In the genomic region with DNA sequence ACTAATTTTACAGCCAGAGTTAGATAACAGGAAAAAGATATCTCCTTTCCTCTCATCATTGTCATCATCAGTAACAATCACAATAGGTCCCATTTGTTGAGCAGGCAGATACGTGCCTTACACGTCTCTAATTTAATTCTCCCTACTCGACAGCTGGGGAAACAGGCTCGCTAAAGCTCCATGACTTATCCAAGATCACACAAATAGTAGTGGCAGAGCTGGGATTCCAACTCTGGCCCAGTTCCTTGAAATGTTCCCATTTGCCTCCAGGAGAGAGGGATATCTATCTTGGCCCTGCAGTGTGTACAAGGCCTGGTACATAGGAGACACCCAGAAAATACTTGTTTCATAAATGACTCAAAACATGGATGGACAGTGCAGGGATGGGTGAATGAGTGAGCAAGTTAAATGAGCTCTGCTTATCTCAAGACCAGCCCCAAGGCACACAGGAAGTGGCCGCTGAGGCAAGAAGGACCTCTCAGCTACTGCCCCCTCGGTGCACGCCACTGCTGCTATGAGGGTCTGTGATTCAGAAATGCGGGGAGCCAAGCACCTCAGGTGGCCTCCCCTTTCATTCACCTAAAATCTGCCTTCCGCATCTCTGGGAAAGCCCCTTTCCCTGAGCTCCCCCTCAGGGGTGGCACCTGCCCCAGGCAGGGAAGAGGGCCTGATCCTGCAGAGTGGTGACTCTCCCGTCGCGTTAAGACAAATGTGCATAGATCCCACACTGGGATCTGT, we compare ENCODE assay signal across 11 cellular contexts. TPM values are rescaled to one million over a fixed set of nuclear protein-coding genes. Genes with fewer than 3 reads are reported as not detected.
DNase-seq lines count a peak whose midpoint lies in the region; ATAC-seq and TF ChIP-seq lines count a peak whose summit lies in the region.
"Had no signal": no experiment of that assay in that cellular context is flagged by ENCODE, and none has a peak within 500 bp of the region (broad histone marks: within the 10 kb centered on the region; RNA-seq: fewer than 3 reads in every experiment).

No MANE protein-coding gene starts in this region.

- peaks cover 75% of the 10 kb centered on the region for H3K27me3 Mint-ChIP-seq in stimulated activated naive CD8-positive, alpha-beta T cell treated with anti-CD3 and anti-CD28 coated beads, Interleukin-15, amount 100 ng/mL, for 72 hours
- H3K27me3 Mint-ChIP-seq in activated B cell treated with CpG ODN at 0.5 μM for 24 hours: peaks cover 34% of the 10 kb centered on the region

- WGBS in mesendoderm (ENCODE audit: extremely low coverage, insufficient coverage, low lambda C conversion rate): no CpG with 5 or more reads among the region's 12 CpGs

- H3K36me3 ChIP-seq in mesendoderm (ENCODE audit: control insufficient read depth, insufficient read depth, low read length): no peaks in the 10 kb centered on the region

- H2BK15ac ChIP-seq in mesendoderm (replicated peaks; ENCODE audit: low read depth): no peak overlapping the region

- no peak overlapping the region for H3K4me3 Mint-ChIP-seq in stimulated activated naive CD8-positive, alpha-beta T cell treated with anti-CD3 and anti-CD28 coated beads, Interleukin-15, amount 100 ng/mL, for 72 hours
- no peak overlapping the region for H3K4me3 Mint-ChIP-seq in activated B cell treated with CpG ODN at 0.5 μM for 24 hours

- H2AK5ac ChIP-seq in mesendoderm (ENCODE audit: low read length): no peak overlapping the region

- H3K4ac ChIP-seq in mesendoderm (ENCODE audit: low read depth, low read length): no peak overlapping the region

- POLR2A ChIA-PET in activated B cell treated with CpG ODN at 0.5 μM for 24 hours (lab: Charles Lee): no interaction called here

- peaks cover 2% of the 10 kb centered on the region for H3K27me3 ChIP-seq in mesendoderm (ENCODE audit: insufficient read depth, low read length, poor library complexity)

- H4K8ac ChIP-seq in mesendoderm (ENCODE audit: low read depth, low read length): no peak overlapping the region

- H3K4me3 ChIP-seq in mesendoderm (ENCODE audit: low read length): no peak overlapping the region

- H3K4me1 ChIP-seq in mesendoderm (ENCODE audit: control insufficient read depth, low read depth, low read length): peaks cover 3% of the 10 kb centered on the region

- no peaks in the 10 kb centered on the region for H3K79me1 ChIP-seq in mesendoderm (ENCODE audit: low read length)

- H3K36me3 Mint-ChIP-seq in activated B cell treated with CpG ODN at 0.5 μM for 24 hours (ENCODE audit: low read depth): no peaks in the 10 kb centered on the region

- CTCF ChIA-PET in activated B cell treated with CpG ODN at 0.5 μM for 24 hours (lab: Charles Lee): interaction anchor here (0.9 to 1.8 kb wide), 4 partner anchors 12 to 307 kb away, joined by 3 to 8 read pairs (median 6); no protein-coding TSS in a partner anchor

- peaks cover 62% of the 10 kb centered on the region for H3K4me1 Mint-ChIP-seq in stimulated activated naive CD8-positive, alpha-beta T cell treated with anti-CD3 and anti-CD28 coated beads, Interleukin-15, amount 100 ng/mL, for 72 hours
- peaks cover 81% of the 10 kb centered on the region for H3K4me1 Mint-ChIP-seq in activated B cell treated with CpG ODN at 0.5 μM for 24 hours

- H3K27ac Mint-ChIP-seq in stimulated activated naive CD8-positive, alpha-beta T cell treated with anti-CD3 and anti-CD28 coated beads, Interleukin-15, amount 100 ng/mL, for 72 hours: peak overlapping the region in 1 of 2 donors; percentile 76
- H3K27ac Mint-ChIP-seq in activated B cell treated with CpG ODN at 0.5 μM for 24 hours: peak overlapping the region; percentile 1

- intact Hi-C loops in activated B cell treated with CpG ODN at 0.5 μM for 24 hours (cut with micrococcal nuclease): loop anchor here (5.0 to 10.0 kb wide), 2 partner anchors 68 to 259 kb away; a partner anchor contains a TSS

- no peak for TF ChIP-seq CTCF in activated B cell treated with CpG ODN at 0.5 μM for 24 hours (IDR thresholded peaks at IDR 0.05)

- no peaks in the 10 kb centered on the region for H3K9me3 Mint-ChIP-seq in stimulated activated naive CD8-positive, alpha-beta T cell treated with anti-CD3 and anti-CD28 coated beads, Interleukin-15, amount 100 ng/mL, for 72 hours
- no peaks in the 10 kb centered on the region for H3K9me3 Mint-ChIP-seq in activated B cell treated with CpG ODN at 0.5 μM for 24 hours

- DNase-seq in stimulated activated naive CD8-positive, alpha-beta T cell treated with anti-CD3 and anti-CD28 coated beads, Interleukin-15, amount 100 ng/mL, for 72 hours: no peak
- no peak for DNase-seq in stimulated activated naive CD8-positive, alpha-beta T cell treated with anti-CD3 and anti-CD28 coated beads, Interleukin-15, Interleukin-2, amounts not matched to agents 100 U/mL and 50 U/mL, for 24 hours
- DNase-seq in activated B cell treated with CpG ODN at 0.5 μM for 24 hours (no peak), mesendoderm (peak; percentile 67), DMS53 (lab: John Stamatoyannopoulos, UW) (no peak), NCI-H748 (lab: John Stamatoyannopoulos, UW; ENCODE audit: unreplicated experiment) (no peak), AG08395 (ENCODE audit: low spot score) (no peak), NCI-H187 treated with DMSO at 0.1 percent for 48 hours (lab: John Stamatoyannopoulos, UW) (no peak)
- DNase-seq: activated CD4-positive, CD25-positive, alpha-beta regulatory T cell treated with anti-CD3 and anti-CD28 coated beads, Interleukin-2, amount 50 U/mL, for 72 hours; cerebellar nuclear complex; Right ventricle myocardium superior had no signal

- no peak overlapping the region for H4K5ac ChIP-seq in mesendoderm (ENCODE audit: low read length)

- no peak overlapping the region for H3K4me2 ChIP-seq in mesendoderm (ENCODE audit: low read length)

- H3K79me2 ChIP-seq in mesendoderm (ENCODE audit: control insufficient read depth, insufficient read depth, low read length): no peaks in the 10 kb centered on the region

- no peak overlapping the region for H2BK5ac ChIP-seq in mesendoderm (ENCODE audit: low read length)

- H3K18ac ChIP-seq in mesendoderm (ENCODE audit: low read length): no peak overlapping the region

- H3K9ac ChIP-seq in mesendoderm (ENCODE audit: low read length): no peak overlapping the region

- no peak overlapping the region for H3K27ac ChIP-seq in mesendoderm (ENCODE audit: low read depth, low read length)

- no peak overlapping the region for H3K23ac ChIP-seq in mesendoderm (ENCODE audit: low read length)

- H3K56ac ChIP-seq in mesendoderm (ENCODE audit: low read length): no peak overlapping the region

- no peak overlapping the region for H2BK120ac ChIP-seq in mesendoderm (ENCODE audit: low read depth, low read length)

- ATAC-seq in stimulated activated naive CD8-positive, alpha-beta T cell treated with anti-CD3 and anti-CD28 coated beads, Interleukin-15, amount 100 ng/mL, for 72 hours: peak; percentile 33
- no peak for ATAC-seq in stimulated activated naive CD8-positive, alpha-beta T cell treated with anti-CD3 and anti-CD28 coated beads, Interleukin-15, Interleukin-2, amounts not matched to agents 100 U/mL and 50 U/mL, for 24 hours
- ATAC-seq in activated B cell treated with CpG ODN at 0.5 μM for 24 hours (ENCODE audit: low read depth): no peak

RNA-seq across cellular contexts. Expression of a gene that starts 3.7 kb away (rescaled TPM):
- total RNA-seq in activated B cell treated with CpG ODN at 0.5 μM for 24 hours: 0.44 and 1.1 TPM in 2 replicates
- polyA plus RNA-seq in mesendoderm (2013, experiment 1 of 2): 0.28 TPM
- polyA plus RNA-seq in mesendoderm (2013, experiment 2 of 2): 0.18 TPM
